21 cellular contexts compared by ENCODE assay signal in genomic region chr17:74485012-74485743, GRCh38. TPM values are rescaled to one million over a fixed set of nuclear protein-coding genes. Genes with fewer than 3 reads are reported as not detected.
DNase-seq lines count a peak whose midpoint lies in the region; ATAC-seq and TF ChIP-seq lines count a peak whose summit lies in the region.
"Had no signal": no experiment of that assay in that cellular context is flagged by ENCODE, and none has a peak within 500 bp of the region (broad histone marks: within the 10 kb centered on the region; RNA-seq: fewer than 3 reads in every experiment).

No MANE protein-coding gene starts in this region.

- no peaks in the 10 kb centered on the region for H3K9me3 ChIP-seq in skeletal muscle tissue (ENCODE audit: control insufficient read depth in 3 of 3, low read length in 3 of 3)
- H3K9me3 ChIP-seq in upper lobe of left lung: no peaks in the 10 kb centered on the region
- H3K9me3 ChIP-seq: BE2C had no signal

- H3K27ac ChIP-seq in skeletal muscle tissue (ENCODE audit: low read depth, low read length): peak overlapping the region; percentile 82
- H3K27ac ChIP-seq in upper lobe of left lung: no peak overlapping the region
- H3K27ac ChIP-seq: HL-60, SK-N-MC had no signal

- DNase-seq in GM13976 (ENCODE audit: low spot score): peak; percentile 15
- DNase-seq in M059J (ENCODE audit: low read depth): peak; percentile 12
- DNase-seq in left colon: no peak
- no peak for DNase-seq in upper lobe of left lung
- DNase-seq in NCI-H128 (lab: John Stamatoyannopoulos, UW; ENCODE audit: unreplicated experiment): no peak
- no peak for DNase-seq in GM19238 (ENCODE audit: insufficient read length, low spot score)
- DNase-seq: ACHN; BE2C; CD4-positive, alpha-beta memory T cell; DND-41; GDM1; KG1; NCI-H1092 treated with DMSO at 0.1 percent for 48 hours; NCI-H187; NCI-H446; PC-3 had no signal

- H3K36me3 ChIP-seq in skeletal muscle tissue (ENCODE audit: control insufficient read depth in 3 of 3, insufficient read depth in 3 of 3, low read length in 3 of 3) (no peaks in the 10 kb centered on the region), upper lobe of left lung (peaks cover 0 to 6% (median 0%) of the 10 kb centered on the region in 4 donors)
- H3K36me3 ChIP-seq: BE2C had no signal

- no peak for TF ChIP-seq POLR2A in upper lobe of left lung (IDR thresholded peaks at IDR 0.05)

- H3K27me3 ChIP-seq in skeletal muscle tissue (ENCODE audit: control insufficient read depth in 3 of 3, insufficient read depth in 3 of 3, low read length in 3 of 3) (no peaks in the 10 kb centered on the region), upper lobe of left lung (no peaks in the 10 kb centered on the region)

- H3K4me3 ChIP-seq in skeletal muscle tissue (ENCODE audit: low read length in 3 of 3) (no peak overlapping the region), upper lobe of left lung (no peak overlapping the region)
- H3K4me3 ChIP-seq: SK-N-MC had no signal

- no peak for TF ChIP-seq EP300 in upper lobe of left lung (IDR thresholded peaks at IDR 0.05)

- H3K4me1 ChIP-seq in skeletal muscle tissue (ENCODE audit: control insufficient read depth in 3 of 3, insufficient read depth in 3 of 3, low read length in 3 of 3) (peaks cover 13 to 33% (median 28%) of the 10 kb centered on the region in 3 donors), upper lobe of left lung (no peaks in the 10 kb centered on the region)
- H3K4me1 ChIP-seq: BE2C had no signal

- peak; percentile 41 for ATAC-seq in left colon
- no peak for ATAC-seq in upper lobe of left lung (ENCODE audit: low FRiP score in 2 of 2)
- no peak for ATAC-seq in GM18498 (IDR thresholded peaks at IDR 0.05; ENCODE audit: unreplicated experiment)
- ATAC-seq: PC-3 had no signal

- in situ Hi-C loops in GM13976 (cut with MboI; ENCODE audit: low sequenced_read_pairs, unreplicated experiment): no loop called here

- intact Hi-C loops in left colon (cut with DNase I, micrococcal nuclease): no loop called here

- H3K9ac ChIP-seq in skeletal muscle tissue (ENCODE audit: low read depth in 1 of 3, low read length in 3 of 3): peak overlapping the region in 1 of 3 donors; percentile 54

- WGBS in upper lobe of left lung, 2 donors: 71 to 72% methylated on average over 10 of the region's 10 CpGs

- TF ChIP-seq CTCF in GM13976 (IDR thresholded peaks at IDR 0.05; ENCODE audit: borderline replicate concordance, control extremely low read depth, extremely low read depth, insufficient read depth, missing control alignments): no peak
- TF ChIP-seq CTCF in upper lobe of left lung (IDR thresholded peaks at IDR 0.05): no peak

RNA-seq across cellular contexts. Expression of gene CD300A, which starts 18.7 kb away (rescaled TPM):
- not detected in 2 replicates for total RNA-seq in M059J (2014; rRNA removed; shearing (Covaris generic))
- total RNA-seq in left colon: 1 to 10 TPM; 1.8 to 7.9 TPM
- 1.0 TPM for total RNA-seq in skeletal muscle tissue
- 10 to 100 TPM; 10.7 to 26.5 (median 18.0) TPM for total RNA-seq in upper lobe of left lung
- total RNA-seq: MCF 10A, PC-3 had no signal

RNA-seq across cellular contexts. Expression of gene CD300LB, which starts 46.1 kb away (rescaled TPM):
- not detected in 2 replicates for total RNA-seq in M059J (2014; rRNA removed; shearing (Covaris generic))
- total RNA-seq in left colon (under 1 TPM; 0.12 to 0.25 TPM), skeletal muscle tissue (not detected), upper lobe of left lung (1 to 10 TPM in 3 of 6 donors, under 1 TPM in 3; 0.49 to 3.1 (median 1.5) TPM)
- total RNA-seq: MCF 10A, PC-3 had no signal

RNA-seq across cellular contexts. Expression of gene GPRC5C, which starts 53.3 kb away (rescaled TPM):
- 12.9 and 36.4 TPM in 2 replicates for total RNA-seq in M059J (2014; rRNA removed; shearing (Covaris generic))
- total RNA-seq in left colon: 100 to 1,000 TPM; 155 to 161 TPM
- total RNA-seq in skeletal muscle tissue: 44.4 TPM
- total RNA-seq in upper lobe of left lung: 10 to 100 TPM; 50.7 to 88.4 (median 56.4) TPM
- total RNA-seq: CD4-positive, alpha-beta memory T cell had no signal

Comparison
In these comparisons a context has a peak if more than half of its experiments do, and no peak if none do; other contexts are left out.
1. DNase-seq: peak in GM13976 (single experiment) and M059J (single experiment); none in left colon (0 of 2), upper lobe of left lung (0 of 2), NCI-H128 (single experiment) and GM19238 (single experiment).